ENCODE assay signal across 9 cellular contexts in genomic region chr6:118843685-118844390, GRCh38. TPM values are rescaled to one million over a fixed set of nuclear protein-coding genes. Genes with fewer than 3 reads are reported as not detected.
A peak's percentile ranks its signal among the peaks of the same experiment; 100 is the strongest.
DNase-seq lines count a peak whose midpoint lies in the region; ATAC-seq and TF ChIP-seq lines count a peak whose summit lies in the region.
"Had no signal": no experiment of that assay in that cellular context is flagged by ENCODE, and none has a peak within 500 bp of the region (broad histone marks: within the 10 kb centered on the region; RNA-seq: fewer than 3 reads in every experiment).

No MANE protein-coding gene starts in this region.

- peak overlapping the region; percentile 87 for H3K27ac Mint-ChIP-seq in activated naive CD8-positive, alpha-beta T cell

- POLR2A ChIA-PET in HEK293T (lab: Yijun Ruan, JAX) = no interaction called here

- 91 to 92% methylated on average over 4 of the region's 4 CpGs for WGBS in aorta, 2 donors

- H3K27me3 Mint-ChIP-seq in activated naive CD8-positive, alpha-beta T cell = no peaks in the 10 kb centered on the region

- no peak overlapping the region for H3K4me3 ChIP-seq in aorta (ENCODE audit: low read length in 2 of 2)
- H3K4me3 ChIP-seq: PC-9 had no signal

- H3K4me1 ChIP-seq in aorta (ENCODE audit: control insufficient read depth in 1 of 2, insufficient read depth in 2 of 2, low read length in 2 of 2) = no peaks in the 10 kb centered on the region

- peaks cover 24% of the 10 kb centered on the region for H3K4me1 Mint-ChIP-seq in activated naive CD8-positive, alpha-beta T cell (ENCODE audit: low read depth)

- no peaks in the 10 kb centered on the region for H3K27me3 ChIP-seq in aorta (ENCODE audit: control insufficient read depth in 1 of 2, insufficient read depth in 2 of 2, low read length in 1 of 2)

- intact Hi-C loops in aorta (cut with DNase I) = no loop called here

- H3K36me3 ChIP-seq in aorta (ENCODE audit: control insufficient read depth in 1 of 2, insufficient read depth in 2 of 2, low read length in 1 of 2) = no peaks in the 10 kb centered on the region

- H3K27ac ChIP-seq in aorta (ENCODE audit: low read depth in 1 of 2, low read length in 2 of 2) = no peak overlapping the region
- H3K27ac ChIP-seq: PC-9 had no signal

- peaks cover 4% of the 10 kb centered on the region for H3K9me3 Mint-ChIP-seq in activated naive CD8-positive, alpha-beta T cell (ENCODE audit: low read depth)

- peak overlapping the region; percentile 70 for H3K4me3 Mint-ChIP-seq in activated naive CD8-positive, alpha-beta T cell

- no peak for DNase-seq in HEK293T (ENCODE audit: extremely low spot score)
- DNase-seq in aorta = no peak
- no peak for DNase-seq in NCI-H774 (lab: John Stamatoyannopoulos, UW)
- DNase-seq in NCI-H187 treated with DMSO at 0.1 percent for 48 hours (lab: John Stamatoyannopoulos, UW) = no peak
- DNase-seq: PC-9 had no signal

- peaks cover 2% of the 10 kb centered on the region for H3K9me3 ChIP-seq in aorta (ENCODE audit: control insufficient read depth, low read length)

- peak; percentile 95 for ATAC-seq in GM18498 (IDR thresholded peaks at IDR 0.05; ENCODE audit: unreplicated experiment)
- ATAC-seq in GM19438 (IDR thresholded peaks at IDR 0.05; ENCODE audit: low read depth, unreplicated experiment) = peak; percentile 83
- ATAC-seq in HG03060 (IDR thresholded peaks at IDR 0.05; ENCODE audit: low read depth, unreplicated experiment) = peak; percentile 94
- ATAC-seq in aorta (ENCODE audit: low FRiP score) = no peak

- peaks cover 12% of the 10 kb centered on the region for H3K36me3 Mint-ChIP-seq in activated naive CD8-positive, alpha-beta T cell

- CTCF ChIA-PET in HEK293T (lab: Yijun Ruan, JAX) = no interaction called here

TF ChIP-seq in HEK293T, 16 proteins besides CTCF, POLR2A, EP300 and RAD21:
- TF ChIP-seq FOXK2 (IDR thresholded peaks at IDR 0.05) (no peak), ARNT (IDR thresholded peaks at IDR 0.05) (no peak), ELF4 (IDR thresholded peaks at IDR 0.05) (no peak), SP1 (IDR thresholded peaks at IDR 0.05) (no peak), SUZ12 (IDR thresholded peaks at IDR 0.05) (no peak)

RNA-seq across cellular contexts. Expression of gene ASF1A, which starts 50.1 kb away (rescaled TPM):
- total RNA-seq in aorta = 10 to 100 TPM; 11.5 to 12.9 TPM
- polyA plus RNA-seq in aorta = 10 to 100 TPM; 12.4 to 17.4 TPM
